In the genomic region with DNA sequence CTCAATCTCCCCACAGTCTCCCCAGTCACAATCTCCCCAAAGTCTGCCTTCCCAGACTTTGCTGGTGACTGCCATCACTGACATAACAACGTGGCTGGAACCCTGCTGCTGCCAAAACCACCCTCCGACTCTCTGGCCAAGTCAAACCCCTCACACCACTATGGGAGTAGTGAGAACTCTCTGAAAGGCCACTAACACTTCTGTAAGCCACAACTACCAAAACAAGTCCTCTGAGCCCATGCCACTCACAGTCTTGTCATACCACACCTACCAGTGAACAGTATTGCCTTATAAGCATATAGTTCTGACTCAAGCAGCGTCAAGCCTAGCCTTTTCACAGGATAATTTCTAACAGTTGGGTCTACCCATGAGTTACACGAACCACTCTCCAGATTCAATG, we compare ENCODE assay signal across 1 cellular context. TPM values are rescaled to one million over a fixed set of nuclear protein-coding genes. Genes with fewer than 3 reads are reported as not detected.
"Had no signal": no experiment of that assay in that cellular context is flagged by ENCODE, and none has a peak within 500 bp of the region (broad histone marks: within the 10 kb centered on the region; RNA-seq: fewer than 3 reads in every experiment).

No MANE protein-coding gene starts in this region.

RNA-seq across cellular contexts. Expression of gene PLGLB1, which starts 32.7 kb away (rescaled TPM):
- total RNA-seq: ascending aorta had no signal
